2 cellular contexts compared by ENCODE assay signal in the genomic region with DNA sequence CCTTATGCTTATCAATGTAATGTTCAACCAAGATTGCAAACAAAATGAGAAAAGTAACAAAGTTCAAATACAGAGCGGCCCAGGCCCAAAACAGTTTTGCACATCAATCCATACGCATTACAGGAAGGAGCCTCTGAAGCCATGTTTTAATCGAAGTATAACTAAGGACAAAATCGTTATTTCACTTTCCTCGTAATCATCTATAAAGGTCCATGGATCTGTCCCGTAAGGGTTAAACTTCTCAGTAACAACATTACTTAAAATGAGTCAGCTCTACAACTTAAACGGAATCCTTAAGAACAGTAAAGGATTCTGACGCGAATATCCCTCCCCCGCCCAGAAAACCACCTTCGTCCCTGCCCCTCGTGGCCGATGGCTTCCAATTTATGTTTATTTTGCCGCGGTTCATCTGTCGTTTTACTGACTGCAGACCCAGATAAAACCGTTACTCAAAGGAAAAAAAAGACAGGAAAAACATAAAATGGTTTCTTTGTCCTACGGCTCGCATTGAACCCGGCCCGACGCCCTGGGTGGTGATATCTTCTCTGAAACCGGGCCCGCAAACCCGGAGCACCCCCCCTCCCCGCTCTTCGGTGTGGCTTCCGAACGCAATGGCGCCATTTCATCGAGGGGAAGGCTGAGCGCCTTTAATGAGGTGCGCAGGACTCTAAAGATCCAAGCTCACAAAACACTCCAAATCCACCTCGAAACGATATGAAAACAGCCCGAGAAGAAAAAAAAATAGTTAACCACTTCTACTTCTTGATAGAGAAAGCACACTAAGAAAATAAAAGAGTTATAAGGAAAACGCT.
A peak's percentile ranks its signal among the peaks of the same experiment; 100 is the strongest.
TF ChIP-seq lines count a peak whose summit lies in the region.

No MANE protein-coding gene starts in this region.

TF ChIP-seq in IMR-90, 13 proteins besides CTCF, POLR2A, EP300 and RAD21:
- no peak for TF ChIP-seq CEBPB (IDR thresholded peaks at IDR 0.05; ENCODE audit: low read depth, low read length)
- TF ChIP-seq MXI1 (IDR thresholded peaks at IDR 0.05; ENCODE audit: borderline replicate concordance, low read depth, low read length): peak; percentile 60; the same call in 1 of the 2 replicates
TF ChIP-seq in IMR-90: peak in this region for 1.

TF ChIP-seq in GM12878, 131 proteins besides CTCF, POLR2A, EP300 and RAD21 (continues in another document):
- no peak for TF ChIP-seq NFIC (IDR thresholded peaks at IDR 0.05; ENCODE audit: low read depth, low read length)
- 0 out of 2 replicates have a peak, but pooled peaks have one; percentile 21 for TF ChIP-seq RAD51 (IDR thresholded peaks at IDR 0.05)
- TF ChIP-seq, protein P1, sequence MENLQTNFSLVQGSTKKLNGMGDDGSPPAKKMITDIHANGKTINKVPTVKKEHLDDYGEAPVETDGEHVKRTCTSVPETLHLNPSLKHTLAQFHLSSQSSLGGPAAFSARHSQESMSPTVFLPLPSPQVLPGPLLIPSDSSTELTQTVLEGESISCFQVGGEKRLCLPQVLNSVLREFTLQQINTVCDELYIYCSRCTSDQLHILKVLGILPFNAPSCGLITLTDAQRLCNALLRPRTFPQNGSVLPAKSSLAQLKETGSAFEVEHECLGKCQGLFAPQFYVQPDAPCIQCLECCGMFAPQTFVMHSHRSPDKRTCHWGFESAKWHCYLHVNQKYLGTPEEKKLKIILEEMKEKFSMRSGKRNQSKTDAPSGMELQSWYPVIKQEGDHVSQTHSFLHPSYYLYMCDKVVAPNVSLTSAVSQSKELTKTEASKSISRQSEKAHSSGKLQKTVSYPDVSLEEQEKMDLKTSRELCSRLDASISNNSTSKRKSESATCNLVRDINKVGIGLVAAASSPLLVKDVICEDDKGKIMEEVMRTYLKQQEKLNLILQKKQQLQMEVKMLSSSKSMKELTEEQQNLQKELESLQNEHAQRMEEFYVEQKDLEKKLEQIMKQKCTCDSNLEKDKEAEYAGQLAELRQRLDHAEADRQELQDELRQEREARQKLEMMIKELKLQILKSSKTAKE (IDR thresholded peaks at IDR 0.05; ENCODE audit: low read depth, poor library complexity, severe bottlenecking): peak; percentile 30
- TF ChIP-seq ZNF274 (IDR thresholded peaks at IDR 0.05; ENCODE audit: insufficient read depth, insufficient read length): no peak
- peak; percentile 92 for TF ChIP-seq PAX8 (IDR thresholded peaks at IDR 0.05)
- TF ChIP-seq GABPA (IDR thresholded peaks at IDR 0.05; ENCODE audit: low read depth): 0 out of 2 replicates have a peak, but pooled peaks have one; percentile 27
- 0 out of 2 replicates have a peak, but pooled peaks have one; percentile 28 for TF ChIP-seq ZNF687 (IDR thresholded peaks at IDR 0.05)
- no peak for TF ChIP-seq BHLHE40 (IDR thresholded peaks at IDR 0.05; ENCODE audit: borderline replicate concordance in 1 of 2, low read depth in 2 of 2, low read length in 1 of 2)
- TF ChIP-seq TBL1XR1 (IDR thresholded peaks at IDR 0.05; ENCODE audit: low read depth, low read length): no peak
- 0 out of 2 replicates have a peak, but pooled peaks have one; percentile 7 for TF ChIP-seq YY1 (IDR thresholded peaks at IDR 0.05; ENCODE audit: low read depth, low read length)
- TF ChIP-seq LARP7 (IDR thresholded peaks at IDR 0.05): 0 out of 2 replicates have a peak, but pooled peaks have one; percentile 9
- no peak for TF ChIP-seq ZNF592 (IDR thresholded peaks at IDR 0.05)
- peak; percentile 10; the same call in 1 of the 2 replicates for TF ChIP-seq MTA2 (IDR thresholded peaks at IDR 0.05; ENCODE audit: low read depth)
- TF ChIP-seq BCL11A (IDR thresholded peaks at IDR 0.05; ENCODE audit: low read depth, low read length): 0 out of 2 replicates have a peak, but pooled peaks have one; percentile 22
- TF ChIP-seq ZBTB40 (IDR thresholded peaks at IDR 0.05; ENCODE audit: borderline replicate concordance): no peak
- no peak for TF ChIP-seq ASH2L (IDR thresholded peaks at IDR 0.05; ENCODE audit: borderline replicate concordance, low read depth)
- peak; percentile 90; the same call in 1 of the 2 replicates for TF ChIP-seq CHD1 (IDR thresholded peaks at IDR 0.05; ENCODE audit: low read depth, low read length)
- TF ChIP-seq, protein P2, sequence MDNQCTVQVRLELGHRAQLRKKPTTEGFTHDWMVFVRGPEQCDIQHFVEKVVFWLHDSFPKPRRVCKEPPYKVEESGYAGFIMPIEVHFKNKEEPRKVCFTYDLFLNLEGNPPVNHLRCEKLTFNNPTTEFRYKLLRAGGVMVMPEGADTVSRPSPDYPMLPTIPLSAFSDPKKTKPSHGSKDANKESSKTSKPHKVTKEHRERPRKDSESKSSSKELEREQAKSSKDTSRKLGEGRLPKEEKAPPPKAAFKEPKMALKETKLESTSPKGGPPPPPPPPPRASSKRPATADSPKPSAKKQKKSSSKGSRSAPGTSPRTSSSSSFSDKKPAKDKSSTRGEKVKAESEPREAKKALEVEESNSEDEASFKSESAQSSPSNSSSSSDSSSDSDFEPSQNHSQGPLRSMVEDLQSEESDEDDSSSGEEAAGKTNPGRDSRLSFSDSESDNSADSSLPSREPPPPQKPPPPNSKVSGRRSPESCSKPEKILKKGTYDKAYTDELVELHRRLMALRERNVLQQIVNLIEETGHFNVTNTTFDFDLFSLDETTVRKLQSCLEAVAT (IDR thresholded peaks at IDR 0.05): peak; percentile 33; the same call in 1 of the 2 replicates
- no peak for TF ChIP-seq SPI1 (IDR thresholded peaks at IDR 0.05; ENCODE audit: borderline replicate concordance, insufficient read depth, low read depth, low read length)
- no peak for TF ChIP-seq WRNIP1 (IDR thresholded peaks at IDR 0.05; ENCODE audit: borderline replicate concordance, low read depth, low read length)
- TF ChIP-seq NR2C1 (IDR thresholded peaks at IDR 0.05): peak; percentile 49; the same call in 1 of the 2 replicates
- TF ChIP-seq, protein P3, sequence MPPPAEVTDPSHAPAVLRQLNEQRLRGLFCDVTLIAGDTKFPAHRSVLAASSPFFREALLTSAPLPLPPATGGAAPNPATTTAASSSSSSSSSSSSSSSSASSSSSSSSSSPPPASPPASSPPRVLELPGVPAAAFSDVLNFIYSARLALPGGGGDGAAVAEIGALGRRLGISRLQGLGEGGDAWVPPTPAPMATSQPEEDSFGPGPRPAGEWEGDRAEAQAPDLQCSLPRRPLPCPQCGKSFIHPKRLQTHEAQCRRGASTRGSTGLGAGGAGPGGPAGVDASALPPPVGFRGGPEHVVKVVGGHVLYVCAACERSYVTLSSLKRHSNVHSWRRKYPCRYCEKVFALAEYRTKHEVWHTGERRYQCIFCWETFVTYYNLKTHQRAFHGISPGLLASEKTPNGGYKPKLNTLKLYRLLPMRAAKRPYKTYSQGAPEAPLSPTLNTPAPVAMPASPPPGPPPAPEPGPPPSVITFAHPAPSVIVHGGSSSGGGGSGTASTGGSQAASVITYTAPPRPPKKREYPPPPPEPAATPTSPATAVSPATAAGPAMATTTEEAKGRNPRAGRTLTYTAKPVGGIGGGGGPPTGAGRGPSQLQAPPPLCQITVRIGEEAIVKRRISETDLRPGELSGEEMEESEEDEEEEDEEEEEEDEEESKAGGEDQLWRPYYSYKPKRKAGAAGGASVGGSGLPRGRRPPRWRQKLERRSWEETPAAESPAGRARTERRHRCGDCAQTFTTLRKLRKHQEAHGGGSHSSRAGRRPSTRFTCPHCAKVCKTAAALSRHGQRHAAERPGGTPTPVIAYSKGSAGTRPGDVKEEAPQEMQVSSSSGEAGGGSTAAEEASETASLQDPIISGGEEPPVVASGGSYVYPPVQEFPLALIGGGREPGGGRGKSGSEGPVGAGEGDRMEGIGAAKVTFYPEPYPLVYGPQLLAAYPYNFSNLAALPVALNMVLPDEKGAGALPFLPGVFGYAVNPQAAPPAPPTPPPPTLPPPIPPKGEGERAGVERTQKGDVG (CRISPR knock-in tag; IDR thresholded peaks at IDR 0.05): no peak
- TF ChIP-seq, protein P4, sequence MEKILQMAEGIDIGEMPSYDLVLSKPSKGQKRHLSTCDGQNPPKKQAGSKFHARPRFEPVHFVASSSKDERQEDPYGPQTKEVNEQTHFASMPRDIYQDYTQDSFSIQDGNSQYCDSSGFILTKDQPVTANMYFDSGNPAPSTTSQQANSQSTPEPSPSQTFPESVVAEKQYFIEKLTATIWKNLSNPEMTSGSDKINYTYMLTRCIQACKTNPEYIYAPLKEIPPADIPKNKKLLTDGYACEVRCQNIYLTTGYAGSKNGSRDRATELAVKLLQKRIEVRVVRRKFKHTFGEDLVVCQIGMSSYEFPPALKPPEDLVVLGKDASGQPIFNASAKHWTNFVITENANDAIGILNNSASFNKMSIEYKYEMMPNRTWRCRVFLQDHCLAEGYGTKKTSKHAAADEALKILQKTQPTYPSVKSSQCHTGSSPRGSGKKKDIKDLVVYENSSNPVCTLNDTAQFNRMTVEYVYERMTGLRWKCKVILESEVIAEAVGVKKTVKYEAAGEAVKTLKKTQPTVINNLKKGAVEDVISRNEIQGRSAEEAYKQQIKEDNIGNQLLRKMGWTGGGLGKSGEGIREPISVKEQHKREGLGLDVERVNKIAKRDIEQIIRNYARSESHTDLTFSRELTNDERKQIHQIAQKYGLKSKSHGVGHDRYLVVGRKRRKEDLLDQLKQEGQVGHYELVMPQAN (conservative IDR thresholded peaks at IDR 0.05): 0 out of 2 replicates have a peak, but pooled peaks have one; percentile 1
- TF ChIP-seq EGR1 (IDR thresholded peaks at IDR 0.05; ENCODE audit: borderline replicate concordance in 1 of 2, low read depth in 2 of 2, low read length in 2 of 2): peak in 1 of 2 experiments; percentile 11; a peak in 1 of 3 replicates
- no peak for TF ChIP-seq MEF2A (IDR thresholded peaks at IDR 0.05; ENCODE audit: insufficient read depth, low read depth, low read length)
